ENCODE assay signal across 8 cellular contexts in genomic region chr1:185154912-185155513, GRCh38. TPM values are rescaled to one million over a fixed set of nuclear protein-coding genes. Genes with fewer than 3 reads are reported as not detected.
A peak's percentile ranks its signal among the peaks of the same experiment; 100 is the strongest.
DNase-seq lines count a peak whose midpoint lies in the region; ATAC-seq and TF ChIP-seq lines count a peak whose summit lies in the region.

No MANE protein-coding gene starts in this region.

- DNase-seq in stimulated activated naive CD8-positive, alpha-beta T cell treated with anti-CD3 and anti-CD28 coated beads, Interleukin-15, Interleukin-2, amounts not matched to agents 100 U/mL and 50 U/mL, for 24 hours: no peak
- no peak for DNase-seq in activated naive CD8-positive, alpha-beta T cell treated with anti-CD3 and anti-CD28 coated beads, Interleukin-2, amount 50 U/mL, for 24 hours
- DNase-seq in memory B cell (ENCODE audit: low spot score in 2 of 2): no peak
- no peak for DNase-seq in mucosa of descending colon
- no peak for DNase-seq in GM13976 (ENCODE audit: low spot score)
- no peak for DNase-seq in T1000 (lab: John Stamatoyannopoulos, UW)

- no peaks in the 10 kb centered on the region for H3K9me3 Mint-ChIP-seq in stimulated activated naive CD8-positive, alpha-beta T cell treated with anti-CD3 and anti-CD28 coated beads, Interleukin-15, Interleukin-2, amounts not matched to agents 100 ng/mL and 50 ng/mL, for 24 hours
- H3K9me3 Mint-ChIP-seq in activated naive CD8-positive, alpha-beta T cell treated with anti-CD3 and anti-CD28 coated beads, Interleukin-2, amount 50 U/mL, for 24 hours: no peaks in the 10 kb centered on the region
- no peaks in the 10 kb centered on the region for H3K9me3 Mint-ChIP-seq in memory B cell

- H3K27ac Mint-ChIP-seq in stimulated activated naive CD8-positive, alpha-beta T cell treated with anti-CD3 and anti-CD28 coated beads, Interleukin-15, Interleukin-2, amounts not matched to agents 100 ng/mL and 50 ng/mL, for 24 hours: peak overlapping the region; percentile 53
- peak overlapping the region; percentile 6 for H3K27ac Mint-ChIP-seq in activated naive CD8-positive, alpha-beta T cell treated with anti-CD3 and anti-CD28 coated beads, Interleukin-2, amount 50 U/mL, for 24 hours
- peak overlapping the region; percentile 100 for H3K27ac Mint-ChIP-seq in memory B cell

- TF ChIP-seq CTCF in mucosa of descending colon (IDR thresholded peaks at IDR 0.05) (no peak), GM13976 (IDR thresholded peaks at IDR 0.05; ENCODE audit: borderline replicate concordance, control extremely low read depth, extremely low read depth, insufficient read depth, missing control alignments) (no peak)

- H3K27me3 Mint-ChIP-seq in stimulated activated naive CD8-positive, alpha-beta T cell treated with anti-CD3 and anti-CD28 coated beads, Interleukin-15, Interleukin-2, amounts not matched to agents 100 ng/mL and 50 ng/mL, for 24 hours: no peaks in the 10 kb centered on the region
- no peaks in the 10 kb centered on the region for H3K27me3 Mint-ChIP-seq in activated naive CD8-positive, alpha-beta T cell treated with anti-CD3 and anti-CD28 coated beads, Interleukin-2, amount 50 U/mL, for 24 hours
- no peaks in the 10 kb centered on the region for H3K27me3 Mint-ChIP-seq in memory B cell

- peaks cover 14% of the 10 kb centered on the region for H3K4me1 ChIP-seq in mucosa of descending colon (ENCODE audit: low read depth)

- H3K36me3 ChIP-seq in mucosa of descending colon (ENCODE audit: low read depth): no peaks in the 10 kb centered on the region

- peaks cover 59% of the 10 kb centered on the region for H3K4me1 Mint-ChIP-seq in stimulated activated naive CD8-positive, alpha-beta T cell treated with anti-CD3 and anti-CD28 coated beads, Interleukin-15, Interleukin-2, amounts not matched to agents 100 ng/mL and 50 ng/mL, for 24 hours (ENCODE audit: low read depth)
- peaks cover 55% of the 10 kb centered on the region for H3K4me1 Mint-ChIP-seq in activated naive CD8-positive, alpha-beta T cell treated with anti-CD3 and anti-CD28 coated beads, Interleukin-2, amount 50 U/mL, for 24 hours
- peaks cover 30% of the 10 kb centered on the region for H3K4me1 Mint-ChIP-seq in memory B cell

- ATAC-seq in stimulated activated naive CD8-positive, alpha-beta T cell treated with anti-CD3 and anti-CD28 coated beads, Interleukin-15, Interleukin-2, amounts not matched to agents 100 U/mL and 50 U/mL, for 24 hours: no peak
- ATAC-seq in activated naive CD8-positive, alpha-beta T cell treated with anti-CD3 and anti-CD28 coated beads, Interleukin-2, amount 50 U/mL, for 24 hours: no peak
- ATAC-seq in memory B cell (ENCODE audit: low read depth) (no peak), mucosa of descending colon (no peak), HG02588 (IDR thresholded peaks at IDR 0.05; ENCODE audit: unreplicated experiment) (no peak)

- H3K9me3 ChIP-seq in mucosa of descending colon: no peaks in the 10 kb centered on the region

- H3K4me3 Mint-ChIP-seq in stimulated activated naive CD8-positive, alpha-beta T cell treated with anti-CD3 and anti-CD28 coated beads, Interleukin-15, Interleukin-2, amounts not matched to agents 100 ng/mL and 50 ng/mL, for 24 hours: peak overlapping the region; percentile 96
- peak overlapping the region; percentile 96 for H3K4me3 Mint-ChIP-seq in activated naive CD8-positive, alpha-beta T cell treated with anti-CD3 and anti-CD28 coated beads, Interleukin-2, amount 50 U/mL, for 24 hours
- H3K4me3 Mint-ChIP-seq in memory B cell: no peak overlapping the region

- no peak overlapping the region for H3K4me3 ChIP-seq in mucosa of descending colon

- intact Hi-C loops in mucosa of descending colon (cut with DNase I, micrococcal nuclease): loop anchor here in 1 of 2 donors (10.0 kb wide), 1 partner anchor 110 kb away; the partner anchor contains the start of gene RNF2

- peaks cover 13% of the 10 kb centered on the region for H3K36me3 Mint-ChIP-seq in stimulated activated naive CD8-positive, alpha-beta T cell treated with anti-CD3 and anti-CD28 coated beads, Interleukin-15, Interleukin-2, amounts not matched to agents 100 ng/mL and 50 ng/mL, for 24 hours (ENCODE audit: low read depth)
- H3K36me3 Mint-ChIP-seq in activated naive CD8-positive, alpha-beta T cell treated with anti-CD3 and anti-CD28 coated beads, Interleukin-2, amount 50 U/mL, for 24 hours (ENCODE audit: low read depth): peaks cover 10% of the 10 kb centered on the region
- H3K36me3 Mint-ChIP-seq in memory B cell: peaks cover 10% of the 10 kb centered on the region

- in situ Hi-C loops in GM13976 (cut with MboI; ENCODE audit: low sequenced_read_pairs, unreplicated experiment): loop anchor here (10.0 to 25.0 kb wide), 2 partner anchors 168 to 350 kb away; no protein-coding TSS in a partner anchor

RNA-seq across cellular contexts. Expression of gene TRMT1L, which starts 1.7 kb away (rescaled TPM):
- total RNA-seq in mucosa of descending colon: 10 to 100 TPM; 16.3 to 22.9 (median 19.1) TPM

RNA-seq across cellular contexts. Expression of gene SWT1, which starts 2.0 kb away (rescaled TPM):
- 1 to 10 TPM; 5.4 to 7.7 (median 5.7) TPM for total RNA-seq in mucosa of descending colon

Comparison
In these comparisons a context has a peak if more than half of its experiments do, and no peak if none do; other contexts are left out.
1. H3K27ac Mint-ChIP-seq: peak in every context shown above with its lines; median percentile 100 in memory B cell; 53 in stimulated activated naive CD8-positive, alpha-beta T cell treated with anti-CD3 and anti-CD28 coated beads, Interleukin-15, Interleukin-2, amounts not matched to agents 100 ng/mL and 50 ng/mL, for 24 hours; 6 in activated naive CD8-positive, alpha-beta T cell treated with anti-CD3 and anti-CD28 coated beads, Interleukin-2, amount 50 U/mL, for 24 hours.